Comparison of ENCODE assay signal across 1 cellular context in the genomic region with DNA sequence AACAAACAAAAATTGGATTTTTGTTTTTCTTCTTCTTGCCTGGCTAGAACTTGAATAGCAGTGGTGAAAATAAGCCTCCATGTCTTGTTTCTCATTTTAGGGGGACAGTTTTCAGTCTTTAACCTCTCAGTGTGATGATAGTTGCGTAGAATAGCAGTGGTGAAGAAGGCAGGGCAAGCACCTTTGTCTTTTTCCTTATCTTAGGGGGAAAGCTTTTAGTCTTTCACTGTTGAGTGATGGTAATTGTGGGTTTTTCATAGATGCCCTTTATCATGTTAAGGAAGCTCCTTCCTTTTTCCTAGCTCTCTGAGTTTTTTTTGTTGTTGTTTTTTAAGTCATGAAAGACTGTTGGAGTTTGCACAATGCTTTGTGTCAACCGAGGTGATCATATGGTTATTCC.
TF ChIP-seq lines count a peak whose summit lies in the region.

No MANE protein-coding gene starts in this region.

TF ChIP-seq in H1, 55 proteins besides CTCF, POLR2A, EP300 and RAD21:
- no peak for TF ChIP-seq CTBP2 (IDR thresholded peaks at IDR 0.05; ENCODE audit: borderline replicate concordance, insufficient read depth, insufficient read length, low read length)
- no peak for TF ChIP-seq BCL11A (IDR thresholded peaks at IDR 0.05; ENCODE audit: low read depth in 2 of 2, low read length in 2 of 2)
- no peak for TF ChIP-seq ATF3 (IDR thresholded peaks at IDR 0.05; ENCODE audit: insufficient read depth, low read depth, low read length)
- no peak for TF ChIP-seq SIRT6 (IDR thresholded peaks at IDR 0.05; ENCODE audit: low read length)
- TF ChIP-seq EZH2 (IDR thresholded peaks at IDR 0.05; ENCODE audit: low read depth, low read length, severe bottlenecking), result no peak
- no peak for TF ChIP-seq ATF2 (IDR thresholded peaks at IDR 0.05; ENCODE audit: low read length)
- no peak for TF ChIP-seq TAF1 (IDR thresholded peaks at IDR 0.05; ENCODE audit: low read depth, low read length)
- no peak for TF ChIP-seq YY1 (IDR thresholded peaks at IDR 0.05; ENCODE audit: low read depth, low read length)
- no peak for TF ChIP-seq SIX5 (IDR thresholded peaks at IDR 0.05; ENCODE audit: low read depth, low read length)
- TF ChIP-seq RBBP5 (IDR thresholded peaks at IDR 0.05; ENCODE audit: borderline replicate concordance, low read depth, low read length), result no peak
